ENCODE assay signal across 1 cellular context in genomic region chr2:127140543-127140942, GRCh38.
TF ChIP-seq lines count a peak whose summit lies in the region.

No MANE protein-coding gene starts in this region.

TF ChIP-seq in H1, 55 proteins besides CTCF, POLR2A, EP300 and RAD21 (continued from another document):
- no peak for TF ChIP-seq CHD7 (IDR thresholded peaks at IDR 0.05; ENCODE audit: insufficient replicate concordance, low read length)
- no peak for TF ChIP-seq TEAD4 (IDR thresholded peaks at IDR 0.05; ENCODE audit: low read depth, low read length)
- no peak for TF ChIP-seq EZH2 (IDR thresholded peaks at IDR 0.05; ENCODE audit: low read depth, low read length, severe bottlenecking)
- no peak for TF ChIP-seq TAF7 (optimal IDR thresholded peaks at IDR 0.05; ENCODE audit: borderline replicate concordance, low read depth, low read length)
- TF ChIP-seq GABPA (IDR thresholded peaks at IDR 0.05; ENCODE audit: borderline replicate concordance, insufficient read depth, low read length) = no peak
- no peak for TF ChIP-seq PHF8 (conservative IDR thresholded peaks at IDR 0.05; ENCODE audit: low read depth, low read length)
- TF ChIP-seq POLR2AphosphoS5 (IDR thresholded peaks at IDR 0.05; ENCODE audit: low read depth, low read length) = no peak
